16 cellular contexts compared by ENCODE assay signal in genomic region chr15:85394552-85395333, GRCh38. TPM values are rescaled to one million over a fixed set of nuclear protein-coding genes. Genes with fewer than 3 reads are reported as not detected.
DNase-seq lines count a peak whose midpoint lies in the region; ATAC-seq lines count a peak whose summit lies in the region.
"Had no signal": no experiment of that assay in that cellular context is flagged by ENCODE, and none has a peak within 500 bp of the region (broad histone marks: within the 10 kb centered on the region; RNA-seq: fewer than 3 reads in every experiment).

No MANE protein-coding gene starts in this region.

- H3K9me3 Mint-ChIP-seq in memory B cell, result no peaks in the 10 kb centered on the region
- H3K9me3 Mint-ChIP-seq: activated CD4-positive, alpha-beta T cell treated with anti-CD3 and anti-CD28 coated beads, Interleukin-2, amount 10 ng/mL, durations not matched to agents 24 days and 14 days; activated T-cell treated with anti-CD3 and anti-CD28 coated beads, Interleukin-2, amount 50 U/mL, for 24 hours; nephron progenitor cell; stimulated activated memory B cell treated with anti-CD40 and anti-IgM and Interleukin-4, amounts not matched to agents 10 μg/mL and 1 μg/mL and 100 μg/mL, for 72 hours had no signal

- ATAC-seq in memory B cell (ENCODE audit: low read depth) (no peak), GM18909 (IDR thresholded peaks at IDR 0.05; ENCODE audit: poor library complexity, unreplicated experiment) (no peak), HG02870 (IDR thresholded peaks at IDR 0.05; ENCODE audit: unreplicated experiment) (no peak)
- ATAC-seq: stimulated activated memory B cell treated with anti-CD40 and anti-IgM and Interleukin-4, amounts not matched to agents 10 μg/mL and 1 μg/mL and 100 μg/mL, for 72 hours had no signal

- in situ Hi-C loops in Caki2 (cut with HindIII; ENCODE audit: low pct_unique_long_range_greater_than_20kb, low sequenced_read_pairs), result no loop called here

- H3K27ac Mint-ChIP-seq in memory B cell, result peak overlapping the region; percentile 14
- H3K27ac Mint-ChIP-seq: activated CD4-positive, alpha-beta T cell treated with anti-CD3 and anti-CD28 coated beads, Interleukin-2, amount 10 ng/mL, durations not matched to agents 24 days and 14 days; activated T-cell treated with anti-CD3 and anti-CD28 coated beads, Interleukin-2, amount 50 U/mL, for 24 hours; nephron progenitor cell; stimulated activated memory B cell treated with anti-CD40 and anti-IgM and Interleukin-4, amounts not matched to agents 10 μg/mL and 1 μg/mL and 100 μg/mL, for 72 hours had no signal

- no peak overlapping the region for H3K4me3 Mint-ChIP-seq in memory B cell
- H3K4me3 Mint-ChIP-seq: activated CD4-positive, alpha-beta T cell treated with anti-CD3 and anti-CD28 coated beads, Interleukin-2, amount 10 ng/mL, durations not matched to agents 24 days and 14 days; activated T-cell treated with anti-CD3 and anti-CD28 coated beads, Interleukin-2, amount 50 U/mL, for 24 hours; nephron progenitor cell; stimulated activated memory B cell treated with anti-CD40 and anti-IgM and Interleukin-4, amounts not matched to agents 10 μg/mL and 1 μg/mL and 100 μg/mL, for 72 hours had no signal

- no peaks in the 10 kb centered on the region for H3K27me3 Mint-ChIP-seq in memory B cell
- H3K27me3 Mint-ChIP-seq: activated CD4-positive, alpha-beta T cell treated with anti-CD3 and anti-CD28 coated beads, Interleukin-2, amount 10 ng/mL, durations not matched to agents 24 days and 14 days; activated T-cell treated with anti-CD3 and anti-CD28 coated beads, Interleukin-2, amount 50 U/mL, for 24 hours; stimulated activated memory B cell treated with anti-CD40 and anti-IgM and Interleukin-4, amounts not matched to agents 10 μg/mL and 1 μg/mL and 100 μg/mL, for 72 hours had no signal

- DNase-seq in Caki2 (ENCODE audit: low read depth), result peak; percentile 29
- peak; percentile 58 for DNase-seq in M059J (ENCODE audit: low read depth)
- peak; percentile 76 for DNase-seq in dermis blood vessel endothelial cell
- DNase-seq in memory B cell (ENCODE audit: low spot score in 2 of 2), result no peak
- no peak for DNase-seq in foreskin melanocyte
- DNase-seq in DMS 273 treated with DMSO at 0.1 percent for 48 hours (lab: John Stamatoyannopoulos, UW), result no peak
- DNase-seq: activated CD4-positive, alpha-beta T cell treated with anti-CD3 and anti-CD28 coated beads, Interleukin-2, amount 10 ng/mL, durations not matched to agents 24 days and 14 days; activated T-cell treated with anti-CD3 and anti-CD28 coated beads, Interleukin-2, amount 50 U/mL, for 24 hours; Calu3; NCI-H187; NCI-H748 treated with DMSO at 0.1 percent for 48 hours; nephron progenitor cell; T1000 had no signal

- H3K4me1 Mint-ChIP-seq in memory B cell, result peaks cover 36% of the 10 kb centered on the region

- H3K36me3 Mint-ChIP-seq in memory B cell, result peaks cover 8% of the 10 kb centered on the region
- H3K36me3 Mint-ChIP-seq: stimulated activated memory B cell treated with anti-CD40 and anti-IgM and Interleukin-4, amounts not matched to agents 10 μg/mL and 1 μg/mL and 100 μg/mL, for 72 hours had no signal

RNA-seq across cellular contexts. Expression of gene AKAP13, which starts 14.3 kb away (rescaled TPM):
- total RNA-seq in Caki2 (2014; rRNA removed; shearing (Covaris generic); ENCODE audit: low replicate concordance), result 18.3 and 29.1 TPM in 2 replicates
- total RNA-seq in M059J (2014; rRNA removed; shearing (Covaris generic)), result 22.7 and 42.8 TPM in 2 replicates
- 77.4 and 87.0 TPM in 2 replicates for total RNA-seq in dermis blood vessel endothelial cell

Comparison
In these comparisons a context has a peak if more than half of its experiments do, and no peak if none do; other contexts are left out.
1. DNase-seq: peak in Caki2 (single experiment), M059J (single experiment) and dermis blood vessel endothelial cell (single experiment); none in memory B cell (0 of 2), foreskin melanocyte (single experiment) and DMS 273 treated with DMSO at 0.1 percent for 48 hours (single experiment).